ENCODE assay signal across 9 cellular contexts in the genomic region with DNA sequence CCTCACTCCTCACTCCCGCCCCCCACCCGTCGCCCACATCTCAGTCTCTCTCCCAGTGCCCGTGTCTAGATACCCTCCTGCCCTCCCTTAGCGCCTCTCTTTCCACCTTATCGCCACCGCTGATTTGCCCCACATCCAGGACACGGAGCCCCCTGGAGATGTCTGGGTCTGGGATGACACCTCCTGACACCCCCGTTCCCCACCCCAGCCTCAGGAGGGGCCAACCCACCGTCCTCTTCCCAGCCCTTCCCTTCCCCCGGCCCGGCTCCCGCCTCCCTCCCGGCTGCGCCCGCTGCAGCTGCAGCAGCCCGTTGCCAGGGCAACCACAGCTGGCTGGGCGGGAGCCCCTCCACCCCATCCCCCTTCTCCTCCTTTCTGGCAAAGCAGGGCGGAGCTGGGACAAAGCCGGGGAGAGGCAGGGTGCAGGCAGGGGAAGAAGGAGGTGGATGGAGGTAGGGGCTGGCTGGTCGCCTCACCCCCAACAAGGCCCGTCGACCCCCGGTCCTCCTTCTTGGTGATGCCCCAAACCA. TPM values are rescaled to one million over a fixed set of nuclear protein-coding genes. Genes with fewer than 3 reads are reported as not detected.
DNase-seq lines count a peak whose midpoint lies in the region; ATAC-seq and TF ChIP-seq lines count a peak whose summit lies in the region.
"Had no signal": no experiment of that assay in that cellular context is flagged by ENCODE, and none has a peak within 500 bp of the region (broad histone marks: within the 10 kb centered on the region; RNA-seq: fewer than 3 reads in every experiment).

No MANE protein-coding gene starts in this region.

- peaks cover 21% of the 10 kb centered on the region for H3K4me1 Mint-ChIP-seq in activated naive CD4-positive, alpha-beta T cell treated with anti-CD3 and anti-CD28 coated beads for 36 hours (ENCODE audit: low read depth)

- 1% methylated on average over 24 of the region's 24 CpGs for WGBS in right cardiac atrium
- 6% methylated on average over 19 of the region's 24 CpGs for WGBS in prostate gland

- H3K27me3 Mint-ChIP-seq in activated naive CD4-positive, alpha-beta T cell treated with anti-CD3 and anti-CD28 coated beads for 36 hours (ENCODE audit: low read depth): peaks cover 42% of the 10 kb centered on the region

- H3K36me3 Mint-ChIP-seq in activated naive CD4-positive, alpha-beta T cell treated with anti-CD3 and anti-CD28 coated beads for 36 hours (ENCODE audit: low read depth): peaks cover 3% of the 10 kb centered on the region

- H3K27ac ChIP-seq in right cardiac atrium (ENCODE audit: low read length): peak overlapping the region; percentile 69
- peak overlapping the region; percentile 56 to 58 for H3K27ac ChIP-seq in prostate gland

- H3K9me3 Mint-ChIP-seq in activated naive CD4-positive, alpha-beta T cell treated with anti-CD3 and anti-CD28 coated beads for 36 hours: no peaks in the 10 kb centered on the region

- H3K27me3 ChIP-seq in right cardiac atrium (ENCODE audit: control insufficient read depth, insufficient read depth) (no peaks in the 10 kb centered on the region), prostate gland (replicated peaks; ENCODE audit: insufficient read depth) (peaks cover 6% of the 10 kb centered on the region)

- H3K4me3 ChIP-seq in right cardiac atrium (ENCODE audit: low read length): no peak overlapping the region
- H3K4me3 ChIP-seq in prostate gland: no peak overlapping the region

- ATAC-seq in right cardiac atrium: peak; percentile 48 to 65
- ATAC-seq in GM21723 (IDR thresholded peaks at IDR 0.05; ENCODE audit: unreplicated experiment): no peak

- H3K4me1 ChIP-seq in right cardiac atrium (ENCODE audit: control insufficient read depth, insufficient read depth, low read length) (peaks cover 2% of the 10 kb centered on the region), prostate gland (replicated peaks) (no peaks in the 10 kb centered on the region)

- no peak overlapping the region for H3K27ac Mint-ChIP-seq in activated naive CD4-positive, alpha-beta T cell treated with anti-CD3 and anti-CD28 coated beads for 36 hours

- CTCF ChIA-PET in activated naive CD4-positive, alpha-beta T cell treated with anti-CD3 and anti-CD28 coated beads for 36 hours (lab: Charles Lee): no interaction called here

- TF ChIP-seq POLR2A in prostate gland (IDR thresholded peaks at IDR 0.05): no peak

- H3K4me3 Mint-ChIP-seq in activated naive CD4-positive, alpha-beta T cell treated with anti-CD3 and anti-CD28 coated beads for 36 hours: no peak overlapping the region

- H3K9me3 ChIP-seq in right cardiac atrium (ENCODE audit: control insufficient read depth, low read length) (no peaks in the 10 kb centered on the region), prostate gland (no peaks in the 10 kb centered on the region)

- intact Hi-C loops in right cardiac atrium (cut with DNase I): no loop called here
- intact Hi-C loops in prostate gland (cut with DNase I): no loop called here
- intact Hi-C loops in activated naive CD4-positive, alpha-beta T cell treated with anti-CD3 and anti-CD28 coated beads for 36 hours (cut with micrococcal nuclease): loop anchor here (1.0 kb wide), 1 partner anchor 8 kb away; no protein-coding TSS in a partner anchor

- TF ChIP-seq CTCF in prostate gland (IDR thresholded peaks at IDR 0.05): no peak

- DNase-seq in EH (ENCODE audit: low read depth): peak; percentile 26
- DNase-seq in SK-N-DZ (ENCODE audit: low spot score): peak; percentile 77
- peak; percentile 72 to 91 (median 90) for DNase-seq in right cardiac atrium
- DNase-seq in prostate gland (ENCODE audit: low spot score): no peak
- DNase-seq in activated naive CD4-positive, alpha-beta T cell treated with anti-CD3 and anti-CD28 coated beads for 36 hours: no peak
- no peak for DNase-seq in effector CD4-positive, alpha-beta T cell
- DNase-seq in NCI-H1048 (lab: John Stamatoyannopoulos, UW): no peak
- DNase-seq: MV-4-11 had no signal

- no peaks in the 10 kb centered on the region for H3K36me3 ChIP-seq in prostate gland

RNA-seq across cellular contexts. Expression of a gene that starts 13.5 kb away (rescaled TPM):
- 30.6 and 40.8 TPM in 2 replicates for polyA plus RNA-seq in SK-N-DZ (2014; cell fraction: cytosol; rRNA removed)
- 50.0 and 51.9 TPM in 2 replicates for polyA plus RNA-seq in SK-N-DZ (2014; cell fraction: nucleus; rRNA removed)
- total RNA-seq in right cardiac atrium: under 1 TPM in 1 of 4 donors, not detected in 3; 0.36 TPM
- 0.09 TPM for polyA plus RNA-seq in right cardiac atrium
- 1 to 10 TPM in 1 of 2 donors, not detected in 1; 1.8 TPM for total RNA-seq in prostate gland
- total RNA-seq in activated naive CD4-positive, alpha-beta T cell treated with anti-CD3 and anti-CD28 coated beads for 36 hours: under 1 TPM; 0.41 to 0.77 TPM

RNA-seq across cellular contexts. Expression of a gene that starts 45.7 kb away (rescaled TPM):
- 2.0 and 3.5 TPM in 2 replicates for polyA plus RNA-seq in SK-N-DZ (2014; cell fraction: cytosol; rRNA removed)
- 5.1 and 10.4 TPM in 2 replicates for polyA plus RNA-seq in SK-N-DZ (2014; cell fraction: nucleus; rRNA removed)
- total RNA-seq in right cardiac atrium (10 to 100 TPM; 13.3 to 29.0 (median 21.7) TPM), prostate gland (100 to 1,000 TPM in 1 of 2 donors, 10 to 100 TPM in 1; 44.1 to 151 TPM)
- 51.1 TPM for polyA plus RNA-seq in right cardiac atrium
- total RNA-seq in activated naive CD4-positive, alpha-beta T cell treated with anti-CD3 and anti-CD28 coated beads for 36 hours: not detected

RNA-seq across cellular contexts. Expression of a gene that starts 53.9 kb away (rescaled TPM):
- polyA plus RNA-seq in SK-N-DZ (2014; cell fraction: cytosol; rRNA removed): 1.6 and 2.1 TPM in 2 replicates
- 1.4 and 1.8 TPM in 2 replicates for polyA plus RNA-seq in SK-N-DZ (2014; cell fraction: nucleus; rRNA removed)
- 10 to 100 TPM in 3 of 4 donors, 1 to 10 TPM in 1; 9.0 to 16.6 (median 12.2) TPM for total RNA-seq in right cardiac atrium
- polyA plus RNA-seq in right cardiac atrium: 5.7 TPM
- total RNA-seq in prostate gland: 100 to 1,000 TPM; 349 to 932 TPM
- total RNA-seq in activated naive CD4-positive, alpha-beta T cell treated with anti-CD3 and anti-CD28 coated beads for 36 hours: 10 to 100 TPM; 35.3 to 36.5 TPM

Comparison
In these comparisons a context has a peak if more than half of its experiments do, and no peak if none do; other contexts are left out.
1. DNase-seq: peak in EH (single experiment), SK-N-DZ (single experiment) and right cardiac atrium (3 of 3); none in prostate gland (single experiment), activated naive CD4-positive, alpha-beta T cell treated with anti-CD3 and anti-CD28 coated beads for 36 hours (single experiment), effector CD4-positive, alpha-beta T cell (single experiment) and NCI-H1048 (single experiment).
2. RNA of a gene that starts 45.7 kb away (total RNA-seq): 44.1 to 151 TPM in prostate gland and 13.3 to 29.0 TPM in right cardiac atrium; not detected in activated naive CD4-positive, alpha-beta T cell treated with anti-CD3 and anti-CD28 coated beads for 36 hours; every median in the first group is over 10 times any median in the second.
3. RNA of a gene that starts 53.9 kb away (total RNA-seq): 349 to 932 TPM in prostate gland; 35.3 to 36.5 TPM in activated naive CD4-positive, alpha-beta T cell treated with anti-CD3 and anti-CD28 coated beads for 36 hours and 9.0 to 16.6 TPM in right cardiac atrium; every median in the first group is over 4 times any median in the second.